25 cellular contexts compared by ENCODE assay signal in the genomic region with DNA sequence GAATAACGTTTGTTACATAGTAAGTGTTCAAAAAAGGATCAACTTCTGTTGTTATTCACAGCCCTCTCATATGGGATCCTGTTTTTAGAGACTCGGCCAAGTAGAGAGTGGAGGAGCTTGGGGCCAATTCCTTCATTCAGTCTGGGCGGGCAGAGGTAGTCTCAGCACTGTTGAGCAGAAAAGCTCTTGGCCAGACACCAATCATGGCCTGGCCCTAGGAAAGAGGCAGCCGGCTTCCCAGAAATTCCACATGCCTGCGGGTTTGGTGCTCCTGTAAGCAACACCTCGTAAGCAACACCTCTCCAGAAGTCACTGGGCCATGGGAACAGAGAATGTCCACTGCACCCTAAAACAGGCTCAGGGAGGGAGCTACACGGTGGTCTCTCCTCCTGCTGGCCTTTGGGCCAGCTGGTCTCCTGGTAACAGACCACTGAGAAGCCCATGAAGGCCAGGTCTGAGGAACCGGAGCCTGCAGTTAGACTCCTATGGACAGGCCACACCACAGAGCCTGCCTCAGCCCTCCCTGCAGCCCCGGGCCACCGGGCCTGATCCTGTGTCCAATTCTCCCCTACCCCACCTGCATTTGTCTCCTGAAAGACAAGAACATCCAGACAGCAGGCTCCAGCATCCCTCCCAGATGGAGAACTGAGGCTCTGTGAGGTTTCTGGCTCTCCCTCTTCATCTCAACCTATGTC.
DNase-seq lines count a peak whose midpoint lies in the region; ATAC-seq, FAIRE-seq and TF ChIP-seq lines count a peak whose summit lies in the region.
"Had no signal": no experiment of that assay in that cellular context is flagged by ENCODE, and none has a peak within 500 bp of the region (broad histone marks: within the 10 kb centered on the region; RNA-seq: fewer than 3 reads in every experiment).

No MANE protein-coding gene starts in this region.

- H2AFZ ChIP-seq in astrocyte (ENCODE audit: low read depth, low read length) (no peak overlapping the region), H1 (ENCODE audit: low read length) (no peak overlapping the region)

- H3K36me3 Mint-ChIP-seq in astrocyte (ENCODE audit: low read depth, unreplicated experiment) (no peaks in the 10 kb centered on the region), HFFc6 (ENCODE audit: low read depth) (no peaks in the 10 kb centered on the region)
- H3K36me3 Mint-ChIP-seq: CD8-positive, alpha-beta memory T cell had no signal

- no peak overlapping the region for H2BK20ac ChIP-seq in H1 (ENCODE audit: low read length)

- TF ChIP-seq EP300 in H1 (IDR thresholded peaks at IDR 0.05; ENCODE audit: borderline replicate concordance in 1 of 2, low read depth in 2 of 2, low read length in 2 of 2), result no peak

- H3K27me3 ChIP-seq in astrocyte (ENCODE audit: insufficient read depth, low read length), result no peaks in the 10 kb centered on the region
- no peaks in the 10 kb centered on the region for H3K27me3 ChIP-seq in H1 (replicated peaks in 1 of 4; ENCODE audit: control insufficient read depth in 3 of 4, extremely low read depth in 1 of 4, insufficient read depth in 3 of 4, low read length in 3 of 4)
- H3K27me3 ChIP-seq: SJCRH30 had no signal

- H3K9ac ChIP-seq in astrocyte (ENCODE audit: low read length) (no peak overlapping the region), H1 (replicated peaks in 1 of 4; ENCODE audit: extremely low read depth in 1 of 4, low read depth in 3 of 4, low read length in 3 of 4) (no peak overlapping the region)

- no peak overlapping the region for H3K4me2 ChIP-seq in astrocyte (ENCODE audit: low read length)
- no peak overlapping the region for H3K4me2 ChIP-seq in H1 (ENCODE audit: insufficient read depth in 1 of 2, low read depth in 2 of 2, low read length in 2 of 2)

- no peak for TF ChIP-seq RAD21 in H1 (IDR thresholded peaks at IDR 0.05 in 1 of 2, conservative IDR thresholded peaks at IDR 0.05 in 1 of 2; ENCODE audit: low read depth in 2 of 2, low read length in 2 of 2)

- H3K4me3 ChIP-seq in astrocyte (ENCODE audit: insufficient read depth, low read depth, low read length) (no peak overlapping the region), H1 (ENCODE audit: extremely low read depth in 1 of 4, insufficient read depth in 2 of 4, low read depth in 3 of 4, low read length in 4 of 4) (no peak overlapping the region)
- H3K4me3 ChIP-seq: SJCRH30 had no signal

- H3K36me3 ChIP-seq in astrocyte (ENCODE audit: insufficient read depth, low read length) (no peaks in the 10 kb centered on the region), H1 (ENCODE audit: control insufficient read depth in 2 of 4, insufficient read depth in 4 of 4, low read length in 3 of 4) (no peaks in the 10 kb centered on the region)
- H3K36me3 ChIP-seq: SJCRH30 had no signal

- H3K4me1 ChIP-seq in astrocyte (ENCODE audit: insufficient read depth, low read length) (no peaks in the 10 kb centered on the region), H1 (replicated peaks in 1 of 4; ENCODE audit: control insufficient read depth in 3 of 4, insufficient read depth in 4 of 4, low read length in 3 of 4) (peaks cover 0 to 3% (median 0%) of the 10 kb centered on the region in 4 experiments; a peak in 1 of 7 replicates)
- H3K4me1 ChIP-seq: SJCRH30 had no signal

- no peak overlapping the region for H2BK15ac ChIP-seq in H1 (ENCODE audit: low read length)

- H3K18ac ChIP-seq in H1 (ENCODE audit: extremely low read depth, low read length), result no peak overlapping the region

- H3K27me3 Mint-ChIP-seq in astrocyte (ENCODE audit: low read depth, unreplicated experiment), result peaks cover 55% of the 10 kb centered on the region
- H3K27me3 Mint-ChIP-seq in HFFc6 (ENCODE audit: insufficient read depth), result peaks cover 2% of the 10 kb centered on the region; the same call in 1 of the 2 replicates

- WGBS in H1 (ENCODE audit: extremely low coverage in 1 of 2, insufficient coverage in 1 of 2, insufficient read length in 1 of 2, insufficient replicate concordance in 2 of 2, low coverage in 1 of 2, low lambda C conversion rate in 2 of 2, missing lambda C conversion rate in 1 of 2), 2 experiments, result 86% methylated on average over 8 of the region's 10 CpGs; no CpG with 5 or more reads in 1 of the 2 experiments

- CTCF ChIA-PET in H1 (lab: Charles Lee; ENCODE audit: partially characterized antibody), result interaction anchor here (0.8 to 2.0 kb wide), 9 partner anchors 7 to 160 kb away, joined by 3 to 5 read pairs (median 4); no protein-coding TSS in a partner anchor

- H3K23me2 ChIP-seq in H1 (ENCODE audit: low read depth, low read length), result no peaks in the 10 kb centered on the region

- H3K9me3 ChIP-seq in astrocyte (ENCODE audit: insufficient read depth, low read depth, low read length) (peaks cover 2% of the 10 kb centered on the region), H1 (ENCODE audit: insufficient read depth in 2 of 2, low read depth in 1 of 2, low read length in 1 of 2) (no peaks in the 10 kb centered on the region)
- H3K9me3 ChIP-seq: SJCRH30 had no signal

- H3K27ac ChIP-seq in astrocyte (ENCODE audit: low read depth, low read length) (no peak overlapping the region), H1 (ENCODE audit: low read depth, low read length) (no peak overlapping the region), substantia nigra (ENCODE audit: low read depth, low read length, poor library complexity, severe bottlenecking) (peak overlapping the region; percentile 36)
- H3K27ac ChIP-seq: C4-2B, SJCRH30 had no signal

- H3K4me3 Mint-ChIP-seq in astrocyte (ENCODE audit: unreplicated experiment) (no peak overlapping the region), HFFc6 (no peak overlapping the region)
- H3K4me3 Mint-ChIP-seq: B cell; CD8-positive, alpha-beta memory T cell had no signal

- H3K56ac ChIP-seq in H1 (replicated peaks; ENCODE audit: insufficient read length, low read depth, low read length), result no peak overlapping the region

- no peaks in the 10 kb centered on the region for H3K79me1 ChIP-seq in H1 (ENCODE audit: low read depth, low read length)

- DNase-seq in astrocyte (ENCODE audit: low read depth) (peak; percentile 41), H1 (ENCODE audit: low read depth in 1 of 2, low spot score in 2 of 2) (no peak), midbrain (lab: John Stamatoyannopoulos, UW) (peak; percentile 43), substantia nigra (lab: John Stamatoyannopoulos, UW) (peak in 19 of 49 donors; percentile 9 to 55 (median 35)), HFFc6 (no peak), SW 1271 (lab: John Stamatoyannopoulos, UW) (no peak)
- no peak for DNase-seq in activated CD8-positive, alpha-beta memory T cell treated with anti-CD3 and anti-CD28 coated beads for 24 hours
- DNase-seq: CD8-positive, alpha-beta memory T cell; GOT3; HCEC 1CT; IMR-90; KG1; MM.1S; NCI-H1694; NCI-H2171; NCI-H226; NCI-H748 treated with DMSO at 0.1 percent for 48 hours; NK-92 treated with Interleukin-12 subunit alpha and Interleukin-12 subunit beta, amount 100 ng/mL, for 24 hours; PC-3; SJCRH30 had no signal

- ATAC-seq in SK-N-SH treated with all-trans-retinoic acid at 6 μM for 48 hours, result no peak
- ATAC-seq: PC-3, Right ventricle myocardium inferior had no signal

- H2BK12ac ChIP-seq in H1 (ENCODE audit: low read depth, low read length), result no peak overlapping the region

- TF ChIP-seq POLR2A in H1 (IDR thresholded peaks at IDR 0.05; ENCODE audit: control extremely low read depth in 1 of 2, low read depth in 2 of 2, low read length in 2 of 2), result no peak

- peaks cover 9% of the 10 kb centered on the region for H3K9me3 Mint-ChIP-seq in astrocyte (ENCODE audit: unreplicated experiment)
- H3K9me3 Mint-ChIP-seq in HFFc6, result peaks cover 8% of the 10 kb centered on the region; the same call in 1 of the 2 replicates
- H3K9me3 Mint-ChIP-seq: CD8-positive, alpha-beta memory T cell had no signal

- peak overlapping the region; percentile 35; the same call in 1 of the 2 replicates for H4K8ac ChIP-seq in H1 (ENCODE audit: extremely low read depth, insufficient read depth, low read length)

- TF ChIP-seq CTCF in astrocyte (IDR thresholded peaks at IDR 0.05; ENCODE audit: insufficient read depth, low read depth, low read length), result no peak
- no peak for TF ChIP-seq CTCF in H1 (IDR thresholded peaks at IDR 0.05; ENCODE audit: control extremely low read depth in 1 of 3, insufficient read depth in 1 of 3, low read depth in 1 of 3, low read length in 3 of 3)
- no peak for TF ChIP-seq CTCF in HFFc6 (IDR thresholded peaks at IDR 0.05)

- FAIRE-seq in astrocyte (lab: Jason Lieb, UNC), result no peak
- FAIRE-seq in H1 (lab: Jason Lieb, UNC), result no peak
- FAIRE-seq: GM12892 had no signal

- H2BK120ac ChIP-seq in H1 (replicated peaks; ENCODE audit: low read depth, low read length), result no peak overlapping the region

- no peak overlapping the region for H3K14ac ChIP-seq in H1 (ENCODE audit: insufficient read length)

- no peak overlapping the region for H3K4ac ChIP-seq in H1 (replicated peaks; ENCODE audit: insufficient read length, low read depth, low read length)

- no peak overlapping the region for H2AK5ac ChIP-seq in H1 (ENCODE audit: low read depth, low read length)

- H4K91ac ChIP-seq in H1 (replicated peaks; ENCODE audit: insufficient read length, low read length), result no peak overlapping the region

- POLR2A ChIA-PET in H1 (lab: Charles Lee; ENCODE audit: partially characterized antibody), result no interaction called here

- no peak overlapping the region for H3K23ac ChIP-seq in H1 (ENCODE audit: insufficient read length)

- no peak overlapping the region for H4K5ac ChIP-seq in H1 (ENCODE audit: insufficient read length, low read depth, low read length)

- H3K4me1 Mint-ChIP-seq in astrocyte (ENCODE audit: low read depth, unreplicated experiment), result peaks cover 2% of the 10 kb centered on the region
- no peaks in the 10 kb centered on the region for H3K4me1 Mint-ChIP-seq in HFFc6 (ENCODE audit: low read depth)
- H3K4me1 Mint-ChIP-seq: B cell; CD8-positive, alpha-beta memory T cell had no signal

- H4K20me1 ChIP-seq in astrocyte (ENCODE audit: insufficient read depth, low read length) (no peaks in the 10 kb centered on the region), H1 (replicated peaks in 1 of 2; ENCODE audit: control insufficient read depth in 1 of 2, insufficient read depth in 2 of 2, low read length in 2 of 2) (no peaks in the 10 kb centered on the region)

- H3K27ac Mint-ChIP-seq in astrocyte (ENCODE audit: unreplicated experiment), result no peak overlapping the region
- H3K27ac Mint-ChIP-seq in HFFc6, result no peak overlapping the region
- H3K27ac Mint-ChIP-seq: B cell; CD8-positive, alpha-beta memory T cell had no signal

- H3K79me2 ChIP-seq in astrocyte (ENCODE audit: insufficient read depth, low read length) (no peaks in the 10 kb centered on the region), H1 (ENCODE audit: control insufficient read depth in 1 of 2, insufficient read depth in 2 of 2, low read length in 2 of 2) (no peaks in the 10 kb centered on the region)

- no peak overlapping the region for H2BK5ac ChIP-seq in H1 (ENCODE audit: low read depth, low read length)

TF ChIP-seq in H1, 55 proteins besides CTCF, POLR2A, EP300 and RAD21 (continues in another document):
- TF ChIP-seq JUND (IDR thresholded peaks at IDR 0.05; ENCODE audit: low read length), result no peak
- TF ChIP-seq TBP (IDR thresholded peaks at IDR 0.05; ENCODE audit: low read depth, low read length), result no peak

TF ChIP-seq in SK-N-SH treated with all-trans-retinoic acid at 6 μM for 48 hours, 23 proteins besides CTCF, POLR2A, EP300 and RAD21 (continues in another document):
- TF ChIP-seq RARB (CRISPR knock-in tag; IDR thresholded peaks at IDR 0.05) (no peak), TCF4 (CRISPR knock-in tag; IDR thresholded peaks at IDR 0.05; ENCODE audit: borderline replicate concordance) (no peak), CSDC2 (CRISPR knock-in tag; IDR thresholded peaks at IDR 0.05) (no peak)

Comparison
In these comparisons a context has a peak if more than half of its experiments do, and no peak if none do; other contexts are left out.
1. DNase-seq: peak in astrocyte (single experiment) and midbrain (single experiment); none in H1 (0 of 2), HFFc6 (single experiment), SW 1271 (0 of 2) and activated CD8-positive, alpha-beta memory T cell treated with anti-CD3 and anti-CD28 coated beads for 24 hours (single experiment).